22 cellular contexts compared by ENCODE assay signal in the genomic region with DNA sequence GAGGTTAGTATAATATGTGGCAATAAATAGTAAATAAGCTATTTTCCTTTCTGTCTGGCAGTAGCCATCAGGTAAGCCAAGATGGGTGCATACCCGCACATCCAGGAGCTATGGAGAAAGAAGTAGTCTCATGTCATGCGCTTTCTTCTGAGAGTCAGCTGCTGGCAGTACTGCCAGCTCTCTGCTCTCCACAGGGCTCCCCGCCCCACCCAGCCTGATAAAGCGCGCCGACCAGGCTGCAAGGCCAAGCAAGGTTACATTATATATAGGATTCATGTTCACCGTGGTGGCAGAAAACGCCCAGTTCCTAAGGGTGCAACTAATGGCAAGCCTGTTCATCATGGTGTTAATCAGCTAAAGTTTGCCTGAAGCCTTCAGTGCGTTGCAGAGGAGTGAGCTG.
"Had no signal": no experiment of that assay in that cellular context is flagged by ENCODE, and none has a peak within 500 bp of the region (broad histone marks: within the 10 kb centered on the region; RNA-seq: fewer than 3 reads in every experiment).

No MANE protein-coding gene starts in this region.

- H3K9me3 ChIP-seq: esophagus squamous epithelium, left lung, lower lobe of right lung, sigmoid colon, testis, tibial nerve, upper lobe of left lung had no signal

- H3K4me1 ChIP-seq: neural progenitor cell, parathyroid adenoma, sigmoid colon, testis, tibial nerve had no signal

- H3K27me3 Mint-ChIP-seq: central memory CD8-positive, alpha-beta T cell; natural killer cell treated with Interleukin-12 subunit alpha and Interleukin-12 subunit beta and Interleukin-15 and Interleukin-18, amount 100 ng/mL, for 72 hours; progenitor cell of endocrine pancreas had no signal

- H3K27me3 ChIP-seq: esophagus squamous epithelium, left lung, neural progenitor cell, sigmoid colon, testis, tibial nerve, upper lobe of left lung had no signal

- H3K4me3 Mint-ChIP-seq: central memory CD8-positive, alpha-beta T cell; natural killer cell treated with Interleukin-12 subunit alpha and Interleukin-12 subunit beta and Interleukin-15 and Interleukin-18, amount 100 ng/mL, for 72 hours; neural progenitor cell; stimulated activated effector memory CD8-positive, alpha-beta T cell treated with anti-CD3 and anti-CD28 coated beads, Interleukin-12 subunit alpha, Interleukin-12 subunit beta, amount 100 ng/mL, for 72 hours had no signal

- H3K27ac Mint-ChIP-seq: natural killer cell treated with Interleukin-12 subunit alpha and Interleukin-12 subunit beta and Interleukin-15 and Interleukin-18, amount 100 ng/mL, for 72 hours; neural progenitor cell; progenitor cell of endocrine pancreas; stimulated activated effector memory CD8-positive, alpha-beta T cell treated with anti-CD3 and anti-CD28 coated beads, Interleukin-12 subunit alpha, Interleukin-12 subunit beta, amount 100 ng/mL, for 72 hours had no signal

- H3K4me3 ChIP-seq: coronary artery, esophagus squamous epithelium, left lung, lower lobe of right lung, neural progenitor cell, sigmoid colon, testis, tibial nerve, upper lobe of left lung had no signal

- ATAC-seq: left lung; lower lobe of right lung; natural killer cell treated with Interleukin-12 subunit alpha and Interleukin-12 subunit beta and Interleukin-15 and Interleukin-18, amount 100 ng/mL, for 72 hours; stimulated activated effector memory CD8-positive, alpha-beta T cell treated with anti-CD3 and anti-CD28 coated beads, Interleukin-12 subunit alpha, Interleukin-12 subunit beta, amount 100 ng/mL, for 72 hours had no signal

- DNase-seq: dermis blood vessel endothelial cell; effector memory CD4-positive, alpha-beta T cell; esophagus squamous epithelium; foreskin melanocyte; glutamatergic neuron; left lung; lower lobe of right lung; sigmoid colon; stimulated activated CD4-positive, alpha-beta T cell treated with anti-CD3 and anti-CD28 coated beads, Interleukin-2, amount 100 ng/mL, for 24 hours; stimulated activated CD4-positive, alpha-beta T cell treated with anti-CD3 and anti-CD28 coated beads, Interleukin-4, amount 100 ng/mL, for 24 hours; stimulated activated naive CD4-positive, alpha-beta T cell treated with Interleukin-2 at 50 U/mL for 16 hours; substantia nigra; testis had no signal

- H3K27ac ChIP-seq: esophagus squamous epithelium, left lung, lower lobe of right lung, neural progenitor cell, parathyroid adenoma, sigmoid colon, testis, tibial nerve had no signal

- H3K4me1 Mint-ChIP-seq: central memory CD8-positive, alpha-beta T cell; stimulated activated effector memory CD8-positive, alpha-beta T cell treated with anti-CD3 and anti-CD28 coated beads, Interleukin-12 subunit alpha, Interleukin-12 subunit beta, amount 100 ng/mL, for 72 hours had no signal

- H3K36me3 ChIP-seq: esophagus squamous epithelium, left lung, lower lobe of right lung, neural progenitor cell, sigmoid colon, tibial nerve, upper lobe of left lung had no signal

- H3K9me3 Mint-ChIP-seq: central memory CD8-positive, alpha-beta T cell; natural killer cell treated with Interleukin-12 subunit alpha and Interleukin-12 subunit beta and Interleukin-15 and Interleukin-18, amount 100 ng/mL, for 72 hours; stimulated activated effector memory CD8-positive, alpha-beta T cell treated with anti-CD3 and anti-CD28 coated beads, Interleukin-12 subunit alpha, Interleukin-12 subunit beta, amount 100 ng/mL, for 72 hours had no signal

- H3K36me3 Mint-ChIP-seq: natural killer cell treated with Interleukin-12 subunit alpha and Interleukin-12 subunit beta and Interleukin-15 and Interleukin-18, amount 100 ng/mL, for 72 hours had no signal
